Comparison of ENCODE assay signal across 8 cellular contexts in genomic region chr19:640156-640548, GRCh38. TPM values are rescaled to one million over a fixed set of nuclear protein-coding genes. Genes with fewer than 3 reads are reported as not detected.
DNase-seq lines count a peak whose midpoint lies in the region; ATAC-seq, FAIRE-seq and TF ChIP-seq lines count a peak whose summit lies in the region.

No MANE protein-coding gene starts in this region.

- POLR2A ChIA-PET in A549 (lab: Yijun Ruan, JAX): no interaction called here

- TF ChIP-seq EP300 in A549 (IDR thresholded peaks at IDR 0.05): no peak

- H3K9me3 ChIP-seq in A549: no peaks in the 10 kb centered on the region
- no peaks in the 10 kb centered on the region for H3K9me3 ChIP-seq in neuronal stem cell (replicated peaks in 1 of 2; ENCODE audit: control insufficient read depth in 2 of 2, insufficient read depth in 1 of 2, low read depth in 1 of 2, low read length in 2 of 2)
- H3K9me3 ChIP-seq in BE2C: no peaks in the 10 kb centered on the region

- H3K27ac ChIP-seq in A549 (peak overlapping the region; percentile 38 to 82; a peak in 4 of 6 replicates), neuronal stem cell (replicated peaks; ENCODE audit: low read length) (no peak overlapping the region)

- H3K9me3 Mint-ChIP-seq in central memory CD8-positive, alpha-beta T cell: no peaks in the 10 kb centered on the region

- H2BK120ac ChIP-seq in neuronal stem cell (ENCODE audit: low read depth, low read length): no peak overlapping the region

- ATAC-seq in A549 (no peak), HG02943 (IDR thresholded peaks at IDR 0.05; ENCODE audit: low read depth, unreplicated experiment) (peak; percentile 26)
- no peak for ATAC-seq in central memory CD8-positive, alpha-beta T cell (replicated peaks; ENCODE audit: extremely low read depth, poor library complexity, severe bottlenecking)

- H4K8ac ChIP-seq in neuronal stem cell (ENCODE audit: low read depth, low read length): no peak overlapping the region

- peak overlapping the region; percentile 89 for H3K14ac ChIP-seq in neuronal stem cell (ENCODE audit: low read length)

- no peak for TF ChIP-seq RAD21 in A549 (conservative IDR thresholded peaks at IDR 0.05 in 1 of 2, IDR thresholded peaks at IDR 0.05 in 1 of 2)

- H3K4me3 Mint-ChIP-seq in central memory CD8-positive, alpha-beta T cell: peak overlapping the region; percentile 29

- H3K36me3 Mint-ChIP-seq in central memory CD8-positive, alpha-beta T cell (ENCODE audit: insufficient read depth): peaks cover 6% of the 10 kb centered on the region

- H3K36me3 ChIP-seq in neuronal stem cell (replicated peaks in 1 of 2; ENCODE audit: control insufficient read depth in 2 of 2, insufficient read depth in 2 of 2, low read length in 2 of 2) (peaks cover 0 to 6% of the 10 kb centered on the region in 2 donors), BE2C (peaks cover 7% of the 10 kb centered on the region; the same call in 1 of the 2 replicates)

- H3K23ac ChIP-seq in neuronal stem cell (ENCODE audit: low read depth, low read length, poor library complexity): peak overlapping the region; percentile 31

- peaks cover 12% of the 10 kb centered on the region for H3K4me1 ChIP-seq in A549
- H3K4me1 ChIP-seq in neuronal stem cell (ENCODE audit: control insufficient read depth in 2 of 2, insufficient read depth in 1 of 2, low read depth in 1 of 2, low read length in 2 of 2): peaks cover 0 to 2% of the 10 kb centered on the region in 2 donors
- H3K4me1 ChIP-seq in BE2C: peaks cover 3% of the 10 kb centered on the region

- intact Hi-C loops in head of caudate nucleus (cut with DNase I): no loop called here

- H3K4me2 ChIP-seq in A549 (peak overlapping the region; percentile 93), neuronal stem cell (ENCODE audit: insufficient read depth, low read length, poor library complexity, severe bottlenecking) (peak overlapping the region; percentile 98)

- no peak overlapping the region for H3K4ac ChIP-seq in neuronal stem cell (ENCODE audit: low read length)

- no peak for TF ChIP-seq POLR2A in A549 (IDR thresholded peaks at IDR 0.05; ENCODE audit: low read length)

- no peak overlapping the region for H3K27ac Mint-ChIP-seq in central memory CD8-positive, alpha-beta T cell (ENCODE audit: low read depth)

- peak overlapping the region; percentile 81 for H2AK5ac ChIP-seq in neuronal stem cell (ENCODE audit: low read depth, low read length)

- WGBS in A549 (ENCODE audit: missing lambda C conversion rate): 72% methylated on average over 11 of the region's 25 CpGs
- no CpG with 5 or more reads among the region's 25 CpGs for WGBS in neuronal stem cell (ENCODE audit: extremely low coverage in 2 of 2, insufficient read length in 2 of 2, insufficient replicate concordance in 1 of 2), 2 donors

- no peak overlapping the region for H4K91ac ChIP-seq in neuronal stem cell (ENCODE audit: low read depth, low read length, poor library complexity)

- peaks cover 20% of the 10 kb centered on the region for H3K4me1 Mint-ChIP-seq in central memory CD8-positive, alpha-beta T cell

- DNase-seq in A549 (ENCODE audit: low read depth in 1 of 2, low spot score in 1 of 2) (no peak), neuronal stem cell (ENCODE audit: low spot score) (no peak), NCI-H1417 (lab: John Stamatoyannopoulos, UW) (no peak), BE2C (no peak), NOMO-1 treated with dmso at 0.1 percent for 144 hours (lab: John Stamatoyannopoulos, UW; ENCODE audit: unreplicated experiment) (no peak), head of caudate nucleus (no peak)
- DNase-seq in central memory CD8-positive, alpha-beta T cell (ENCODE audit: low spot score in 2 of 2): no peak

- H2BK5ac ChIP-seq in neuronal stem cell (ENCODE audit: low read length): peak overlapping the region; percentile 39

- H3K18ac ChIP-seq in neuronal stem cell (ENCODE audit: low read length): peak overlapping the region; percentile 87

- H3K9ac ChIP-seq in neuronal stem cell (ENCODE audit: low read depth, low read length, poor library complexity): peak overlapping the region; percentile 88

- H3K4me3 ChIP-seq in A549: peak overlapping the region; percentile 41
- peak overlapping the region in 1 of 2 donors; percentile 76 for H3K4me3 ChIP-seq in neuronal stem cell (ENCODE audit: low read length in 2 of 2)
- H3K4me3 ChIP-seq in BE2C (ENCODE audit: low read depth, low read length): no peak overlapping the region

- H2AFZ ChIP-seq in neuronal stem cell (ENCODE audit: low read length): peak overlapping the region; percentile 73

- peak overlapping the region; percentile 75 for H2BK15ac ChIP-seq in neuronal stem cell (ENCODE audit: low read length)

- H3K27me3 Mint-ChIP-seq in central memory CD8-positive, alpha-beta T cell: no peaks in the 10 kb centered on the region

- no peak for FAIRE-seq in A549 (lab: Jason Lieb, UNC)

- peak overlapping the region; percentile 84 for H2BK12ac ChIP-seq in neuronal stem cell (ENCODE audit: low read length)

- no peaks in the 10 kb centered on the region for H3K79me1 ChIP-seq in neuronal stem cell (ENCODE audit: low read depth, low read length)

- H3K27me3 ChIP-seq in neuronal stem cell (ENCODE audit: control insufficient read depth in 3 of 3, insufficient read depth in 3 of 3, low read depth in 1 of 3, low read length in 3 of 3): peaks cover 0 to 4% (median 0%) of the 10 kb centered on the region in 3 experiments
- H3K27me3 ChIP-seq in BE2C: no peaks in the 10 kb centered on the region

- CTCF ChIA-PET in A549 (lab: Yijun Ruan, JAX): interaction anchor here (1.5 kb wide), 1 partner anchor 57 kb away, joined by 3 read pairs; no protein-coding TSS in a partner anchor

- no peak for TF ChIP-seq CTCF in A549 (IDR thresholded peaks at IDR 0.05)
- no peak for TF ChIP-seq CTCF in BE2C (IDR thresholded peaks at IDR 0.05; ENCODE audit: low read depth, low read length)

TF ChIP-seq in A549, 52 proteins besides CTCF, POLR2A, EP300 and RAD21 (continues in another document):
- no peak for TF ChIP-seq HOXB5 (CRISPR knock-in tag; IDR thresholded peaks at IDR 0.05)
- TF ChIP-seq USF2 (IDR thresholded peaks at IDR 0.05): no peak
- no peak for TF ChIP-seq ZFP36 (IDR thresholded peaks at IDR 0.05; ENCODE audit: borderline replicate concordance, partially characterized antibody)
- TF ChIP-seq FOXS1 (CRISPR knock-in tag; IDR thresholded peaks at IDR 0.05): no peak
- no peak for TF ChIP-seq TP53 (CRISPR knock-in tag; IDR thresholded peaks at IDR 0.05)
- TF ChIP-seq SMC3 (IDR thresholded peaks at IDR 0.05): no peak
- TF ChIP-seq ZC3H11A (IDR thresholded peaks at IDR 0.05): no peak

RNA-seq across cellular contexts. Expression of gene FGF22, which starts 0.5 kb away (rescaled TPM):
- 0.13 TPM in 1 of 2 replicates, not detected in the other for polyA plus RNA-seq in A549 (2011; rRNA removed)
- polyA plus RNA-seq in A549 (2012; cell fraction: cytosol; rRNA removed): 0.28 and 0.39 TPM in 2 replicates
- 1.5 and 1.7 TPM in 2 replicates for polyA plus RNA-seq in A549 (2012; cell fraction: nucleus; rRNA removed)
- 0.79 to 1.1 TPM (median 1.0 TPM) in 3 replicates for polyA plus RNA-seq in A549 (2017; fragmentation: RNase III; extraction: RNeasy Plus Mini Kit Qiagen cat#74134 plus additional on column Dnase treatment)
- not detected in 2 replicates for polyA minus RNA-seq in A549 (2011; rRNA and poly(A)+ RNA removed)
- polyA plus RNA-seq in neuronal stem cell (2013, experiment 1 of 2): 0.78 TPM
- 0.66 TPM for polyA plus RNA-seq in neuronal stem cell (2013, experiment 2 of 2)
- polyA plus RNA-seq in BE2C (2012; ENCODE audit: insufficient read depth, insufficient read length, low read depth): 3.8 TPM

RNA-seq across cellular contexts. Expression of gene POLRMT, which starts 6.8 kb away (rescaled TPM):
- polyA plus RNA-seq in A549 (2011; rRNA removed): 41.9 and 59.8 TPM in 2 replicates
- 58.8 and 76.2 TPM in 2 replicates for polyA plus RNA-seq in A549 (2012; cell fraction: cytosol; rRNA removed)
- 187 and 288 TPM in 2 replicates for polyA plus RNA-seq in A549 (2012; cell fraction: nucleus; rRNA removed)
- polyA plus RNA-seq in A549 (2017; fragmentation: RNase III; extraction: RNeasy Plus Mini Kit Qiagen cat#74134 plus additional on column Dnase treatment): 65.0 to 68.8 TPM (median 66.5 TPM) in 3 replicates
- polyA minus RNA-seq in A549 (2011; rRNA and poly(A)+ RNA removed): 192 and 233 TPM in 2 replicates
- polyA plus RNA-seq in neuronal stem cell (2013, experiment 1 of 2): 50.0 TPM
- polyA plus RNA-seq in neuronal stem cell (2013, experiment 2 of 2): 45.6 TPM
- polyA plus RNA-seq in BE2C (2012; ENCODE audit: insufficient read depth, insufficient read length, low read depth): 246 TPM

RNA-seq across cellular contexts. Expression of gene RNF126, which starts 22.9 kb away (rescaled TPM):
- polyA plus RNA-seq in A549 (2011; rRNA removed) (3.1 and 4.9 TPM in 2 replicates), A549 (2017; fragmentation: RNase III; extraction: RNeasy Plus Mini Kit Qiagen cat#74134 plus additional on column Dnase treatment) (35.0 to 36.3 TPM (median 35.4 TPM) in 3 replicates)
- polyA plus RNA-seq in A549 (2012; cell fraction: cytosol; rRNA removed): 43.6 and 53.5 TPM in 2 replicates
- 71.1 and 89.5 TPM in 2 replicates for polyA plus RNA-seq in A549 (2012; cell fraction: nucleus; rRNA removed)
- 2.4 and 5.0 TPM in 2 replicates for polyA minus RNA-seq in A549 (2011; rRNA and poly(A)+ RNA removed)
- polyA plus RNA-seq in neuronal stem cell (2013, experiment 1 of 2): 59.4 TPM
- polyA plus RNA-seq in neuronal stem cell (2013, experiment 2 of 2): 57.6 TPM
- polyA plus RNA-seq in BE2C (2012; ENCODE audit: insufficient read depth, insufficient read length, low read depth): 208 TPM

RNA-seq across cellular contexts. Expression of gene FSTL3, which starts 36.0 kb away (rescaled TPM):
- polyA plus RNA-seq in A549 (2011; rRNA removed) (45.5 and 58.1 TPM in 2 replicates), A549 (2017; fragmentation: RNase III; extraction: RNeasy Plus Mini Kit Qiagen cat#74134 plus additional on column Dnase treatment) (110 to 131 TPM (median 118 TPM) in 3 replicates)
- 109 and 193 TPM in 2 replicates for polyA plus RNA-seq in A549 (2012; cell fraction: cytosol; rRNA removed)
- 322 and 573 TPM in 2 replicates for polyA plus RNA-seq in A549 (2012; cell fraction: nucleus; rRNA removed)
- polyA minus RNA-seq in A549 (2011; rRNA and poly(A)+ RNA removed): 32.4 and 35.3 TPM in 2 replicates
- polyA plus RNA-seq in neuronal stem cell (2013, experiment 1 of 2): 6.2 TPM
- 6.2 TPM for polyA plus RNA-seq in neuronal stem cell (2013, experiment 2 of 2)
- polyA plus RNA-seq in BE2C (2012; ENCODE audit: insufficient read depth, insufficient read length, low read depth): 5.4 TPM

RNA-seq across cellular contexts. Expression of gene HCN2, which starts 50.5 kb away (rescaled TPM):
- polyA plus RNA-seq in A549 (2011; rRNA removed) (2.7 and 7.1 TPM in 2 replicates), A549 (2017; fragmentation: RNase III; extraction: RNeasy Plus Mini Kit Qiagen cat#74134 plus additional on column Dnase treatment) (23.2 to 24.8 TPM (median 24.7 TPM) in 3 replicates)
- polyA plus RNA-seq in A549 (2012; cell fraction: cytosol; rRNA removed): 11.4 and 16.3 TPM in 2 replicates
- 13.9 and 20.2 TPM in 2 replicates for polyA plus RNA-seq in A549 (2012; cell fraction: nucleus; rRNA removed)
- 15.7 and 22.3 TPM in 2 replicates for polyA minus RNA-seq in A549 (2011; rRNA and poly(A)+ RNA removed)
- polyA plus RNA-seq in neuronal stem cell (2013, experiment 1 of 2): 0.10 TPM
- polyA plus RNA-seq in neuronal stem cell (2013, experiment 2 of 2): 0.10 TPM
- 15.2 TPM for polyA plus RNA-seq in BE2C (2012; ENCODE audit: insufficient read depth, insufficient read length, low read depth)
